24 cellular contexts compared by ENCODE assay signal in genomic region chr16:5916711-5917191, GRCh38.
DNase-seq lines count a peak whose midpoint lies in the region; ATAC-seq and TF ChIP-seq lines count a peak whose summit lies in the region.
"Had no signal": no experiment of that assay in that cellular context is flagged by ENCODE, and none has a peak within 500 bp of the region (broad histone marks: within the 10 kb centered on the region; RNA-seq: fewer than 3 reads in every experiment).

No MANE protein-coding gene starts in this region.

- H2AK5ac ChIP-seq in mesendoderm (ENCODE audit: low read length), result no peak overlapping the region

- H3K79me2 ChIP-seq in mesendoderm (ENCODE audit: control insufficient read depth, insufficient read depth, low read length), result no peaks in the 10 kb centered on the region

- no peaks in the 10 kb centered on the region for H3K36me3 Mint-ChIP-seq in endodermal cell (ENCODE audit: low read depth)
- no peaks in the 10 kb centered on the region for H3K36me3 Mint-ChIP-seq in CD8-positive, alpha-beta memory T cell
- H3K36me3 Mint-ChIP-seq: activated naive CD8-positive, alpha-beta T cell treated with anti-CD3 and anti-CD28 coated beads for 36 hours; stimulated activated effector memory CD8-positive, alpha-beta T cell treated with anti-CD3 and anti-CD28 coated beads, Interleukin-12 subunit alpha, Interleukin-12 subunit beta, amount 100 ng/mL, for 72 hours had no signal

- no peaks in the 10 kb centered on the region for H3K9me3 ChIP-seq in endodermal cell (ENCODE audit: control insufficient read depth, low read length)
- no peaks in the 10 kb centered on the region for H3K9me3 ChIP-seq in CD8-positive, alpha-beta memory T cell (ENCODE audit: low read length)
- H3K9me3 ChIP-seq: BLaER1 treated with 17β-estradiol and CSF1 and Interleukin-3, amounts not matched to agents 10 nM and 100 nM; neutrophil; psoas muscle had no signal

- peak overlapping the region; percentile 75 for H3K56ac ChIP-seq in mesendoderm (ENCODE audit: low read length)

- H3K4me1 Mint-ChIP-seq in endodermal cell, result peaks cover 42% of the 10 kb centered on the region
- H3K4me1 Mint-ChIP-seq in CD8-positive, alpha-beta memory T cell, result no peaks in the 10 kb centered on the region
- H3K4me1 Mint-ChIP-seq: activated naive CD8-positive, alpha-beta T cell treated with anti-CD3 and anti-CD28 coated beads for 36 hours; activated T-helper 17 cell treated with anti-CD3 and anti-CD28 coated beads, Interleukin-2, amount 50 U/mL, for 72 hours; stimulated activated effector memory CD8-positive, alpha-beta T cell treated with anti-CD3 and anti-CD28 coated beads, Interleukin-12 subunit alpha, Interleukin-12 subunit beta, amount 100 ng/mL, for 72 hours; T-helper 17 cell had no signal

- H3K4me3 ChIP-seq in endodermal cell (ENCODE audit: low read length), result peak overlapping the region; percentile 72
- H3K4me3 ChIP-seq in mesendoderm (ENCODE audit: low read length), result no peak overlapping the region
- H3K4me3 ChIP-seq in CD8-positive, alpha-beta memory T cell (ENCODE audit: low read length), result no peak overlapping the region
- H3K4me3 ChIP-seq: BLaER1 treated with 17β-estradiol and CSF1 and Interleukin-3, amounts not matched to agents 10 nM and 100 nM; psoas muscle; skin epidermis had no signal

- no peak overlapping the region for H4K8ac ChIP-seq in mesendoderm (ENCODE audit: low read depth, low read length)

- H2BK120ac ChIP-seq in mesendoderm (ENCODE audit: low read depth, low read length), result no peak overlapping the region

- ATAC-seq in GM19452 (IDR thresholded peaks at IDR 0.05; ENCODE audit: unreplicated experiment) (no peak), GM21737 (IDR thresholded peaks at IDR 0.05; ENCODE audit: unreplicated experiment) (no peak)
- ATAC-seq: activated T-helper 17 cell treated with anti-CD3 and anti-CD28 coated beads, Interleukin-2, amount 50 U/mL, for 72 hours; effector memory CD8-positive, alpha-beta T cell; psoas muscle; stimulated activated effector memory CD8-positive, alpha-beta T cell treated with anti-CD3 and anti-CD28 coated beads, Interleukin-12 subunit alpha, Interleukin-12 subunit beta, amount 100 ng/mL, for 72 hours; T-helper 17 cell had no signal

- H3K4me3 Mint-ChIP-seq in endodermal cell, result peak overlapping the region; percentile 30
- H3K4me3 Mint-ChIP-seq in CD8-positive, alpha-beta memory T cell, result no peak overlapping the region
- H3K4me3 Mint-ChIP-seq: activated naive CD8-positive, alpha-beta T cell treated with anti-CD3 and anti-CD28 coated beads for 36 hours; activated T-helper 17 cell treated with anti-CD3 and anti-CD28 coated beads, Interleukin-2, amount 50 U/mL, for 72 hours; effector memory CD8-positive, alpha-beta T cell; stimulated activated effector memory CD8-positive, alpha-beta T cell treated with anti-CD3 and anti-CD28 coated beads, Interleukin-12 subunit alpha, Interleukin-12 subunit beta, amount 100 ng/mL, for 72 hours; T-helper 17 cell had no signal

- H3K27me3 Mint-ChIP-seq in endodermal cell (ENCODE audit: insufficient read depth), result peaks cover 29% of the 10 kb centered on the region
- no peaks in the 10 kb centered on the region for H3K27me3 Mint-ChIP-seq in CD8-positive, alpha-beta memory T cell
- H3K27me3 Mint-ChIP-seq: effector memory CD8-positive, alpha-beta T cell; T-helper 17 cell had no signal

- H3K4me2 ChIP-seq in mesendoderm (ENCODE audit: low read length), result no peak overlapping the region

- no peak overlapping the region for H4K5ac ChIP-seq in mesendoderm (ENCODE audit: low read length)

- H3K9ac ChIP-seq in endodermal cell (ENCODE audit: extremely low read depth, low read length, poor library complexity, severe bottlenecking), result peak overlapping the region; percentile 42
- peak overlapping the region; percentile 31 for H3K9ac ChIP-seq in mesendoderm (ENCODE audit: low read length)
- H3K9ac ChIP-seq: BLaER1 treated with 17β-estradiol and CSF1 and Interleukin-3, amounts not matched to agents 10 nM and 100 nM had no signal

- H3K79me1 ChIP-seq in mesendoderm (ENCODE audit: low read length), result no peaks in the 10 kb centered on the region

- no peak overlapping the region for H3K4ac ChIP-seq in mesendoderm (ENCODE audit: low read depth, low read length)

- H3K27ac ChIP-seq in endodermal cell (ENCODE audit: low read depth, low read length), result no peak overlapping the region
- H3K27ac ChIP-seq in mesendoderm (ENCODE audit: low read depth, low read length), result peak overlapping the region; percentile 45
- H3K27ac ChIP-seq in CD8-positive, alpha-beta memory T cell (ENCODE audit: low read depth, low read length), result no peak overlapping the region
- H3K27ac ChIP-seq: BLaER1 treated with 17β-estradiol and CSF1 and Interleukin-3, amounts not matched to agents 10 nM and 100 nM; neutrophil; psoas muscle; skin epidermis; VCaP had no signal

- WGBS in endodermal cell (ENCODE audit: insufficient coverage in 1 of 2, insufficient read length in 1 of 2), 2 experiments, result 18 to 29% methylated on average over 4 to 11 of the region's 11 CpGs
- WGBS in mesendoderm (ENCODE audit: extremely low coverage, insufficient coverage, low lambda C conversion rate), result no CpG with 5 or more reads among the region's 11 CpGs

- CTCF ChIA-PET in CD8-positive, alpha-beta memory T cell (lab: Charles Lee), result no interaction called here

- DNase-seq in DMS79 treated with DMSO at 0.1 percent for 48 hours (lab: John Stamatoyannopoulos, UW) (peak; percentile 79), NCI-H82 treated with DMSO at 0.1 percent for 48 hours (lab: John Stamatoyannopoulos, UW; ENCODE audit: unreplicated experiment) (peak; percentile 95), endodermal cell (peak; percentile 82), mesendoderm (peak; percentile 86), HK-2 (ENCODE audit: unreplicated experiment) (no peak)
- DNase-seq in CD8-positive, alpha-beta memory T cell, result no peak
- DNase-seq: ACHN; activated CD4-positive, alpha-beta T cell treated with anti-CD3 and anti-CD28 coated beads, Interleukin-2, amount 50 U/mL, for 1 hour; activated CD8-positive, alpha-beta memory T cell treated with anti-CD3 and anti-CD28 coated beads, Interleukin-2, amount 50 U/mL, for 4 hours; activated naive CD8-positive, alpha-beta T cell treated with anti-CD3 and anti-CD28 coated beads for 36 hours; effector memory CD8-positive, alpha-beta T cell; GDM1; NCI-H2081; psoas muscle; stimulated activated CD4-positive, alpha-beta T cell treated with anti-CD3 and anti-CD28 coated beads, Interleukin-2, amount 100 ng/mL, for 24 hours; T-helper 17 cell had no signal

- peak overlapping the region; percentile 73 for H2BK5ac ChIP-seq in mesendoderm (ENCODE audit: low read length)

- peaks cover 29% of the 10 kb centered on the region for H3K4me1 ChIP-seq in endodermal cell (ENCODE audit: control insufficient read depth, insufficient read depth, low read length)
- H3K4me1 ChIP-seq in mesendoderm (ENCODE audit: control insufficient read depth, low read depth, low read length), result peaks cover 18% of the 10 kb centered on the region
- no peaks in the 10 kb centered on the region for H3K4me1 ChIP-seq in CD8-positive, alpha-beta memory T cell (ENCODE audit: insufficient read depth, low read length)
- H3K4me1 ChIP-seq: psoas muscle had no signal

- H3K27me3 ChIP-seq in endodermal cell (ENCODE audit: control insufficient read depth, insufficient read depth, low read length, poor library complexity, severe bottlenecking) (no peaks in the 10 kb centered on the region), mesendoderm (ENCODE audit: insufficient read depth, low read length, poor library complexity) (no peaks in the 10 kb centered on the region)
- H3K27me3 ChIP-seq in CD8-positive, alpha-beta memory T cell (ENCODE audit: insufficient read depth, low read length, poor library complexity, severe bottlenecking), result no peaks in the 10 kb centered on the region
- H3K27me3 ChIP-seq: BLaER1 treated with 17β-estradiol and CSF1 and Interleukin-3, amounts not matched to agents 10 nM and 100 nM; neutrophil had no signal

- H3K23ac ChIP-seq in mesendoderm (ENCODE audit: low read length), result peak overlapping the region; percentile 48

- TF ChIP-seq CTCF in endodermal cell (conservative IDR thresholded peaks at IDR 0.05), result no peak

- POLR2A ChIA-PET in CD8-positive, alpha-beta memory T cell (lab: Charles Lee), result no interaction called here

- H3K18ac ChIP-seq in mesendoderm (ENCODE audit: low read length), result peak overlapping the region; percentile 42

- no peak overlapping the region for H2BK15ac ChIP-seq in mesendoderm (replicated peaks; ENCODE audit: low read depth)

- peak overlapping the region; percentile 83 for H3K27ac Mint-ChIP-seq in endodermal cell
- no peak overlapping the region for H3K27ac Mint-ChIP-seq in CD8-positive, alpha-beta memory T cell
- H3K27ac Mint-ChIP-seq: activated naive CD8-positive, alpha-beta T cell treated with anti-CD3 and anti-CD28 coated beads for 36 hours; activated T-helper 17 cell treated with anti-CD3 and anti-CD28 coated beads, Interleukin-2, amount 50 U/mL, for 72 hours; effector memory CD8-positive, alpha-beta T cell; stimulated activated effector memory CD8-positive, alpha-beta T cell treated with anti-CD3 and anti-CD28 coated beads, Interleukin-12 subunit alpha, Interleukin-12 subunit beta, amount 100 ng/mL, for 72 hours; T-helper 17 cell had no signal

- H3K36me3 ChIP-seq in endodermal cell (ENCODE audit: control insufficient read depth, insufficient read depth, low read length), result no peaks in the 10 kb centered on the region
- H3K36me3 ChIP-seq in mesendoderm (ENCODE audit: control insufficient read depth, insufficient read depth, low read length), result no peaks in the 10 kb centered on the region
- H3K36me3 ChIP-seq in CD8-positive, alpha-beta memory T cell (ENCODE audit: insufficient read depth, low read length), result no peaks in the 10 kb centered on the region
- H3K36me3 ChIP-seq: BLaER1 treated with 17β-estradiol and CSF1 and Interleukin-3, amounts not matched to agents 10 nM and 100 nM; neutrophil had no signal

- H3K9me3 Mint-ChIP-seq in endodermal cell, result peaks cover 8% of the 10 kb centered on the region
- peaks cover 3 to 20% (median 9%) of the 10 kb centered on the region in 5 donors for H3K9me3 Mint-ChIP-seq in CD8-positive, alpha-beta memory T cell

Comparison
In these comparisons a context has a peak if more than half of its experiments do, and no peak if none do; other contexts are left out.
1. DNase-seq: peak in DMS79 treated with DMSO at 0.1 percent for 48 hours (single experiment), NCI-H82 treated with DMSO at 0.1 percent for 48 hours (single experiment), endodermal cell (single experiment) and mesendoderm (single experiment); none in CD8-positive, alpha-beta memory T cell (0 of 5) and HK-2 (single experiment).